8 cellular contexts compared by ENCODE assay signal in genomic region chr9:95509851-95510529, GRCh38. TPM values are rescaled to one million over a fixed set of nuclear protein-coding genes. Genes with fewer than 3 reads are reported as not detected.
DNase-seq lines count a peak whose midpoint lies in the region; ATAC-seq and TF ChIP-seq lines count a peak whose summit lies in the region.

No MANE protein-coding gene starts in this region.

- H3K4me3 ChIP-seq in esophagus squamous epithelium, result peak overlapping the region; percentile 84 to 93 (median 87)
- H3K4me3 ChIP-seq in neutrophil (ENCODE audit: low read depth in 1 of 2, low read length in 1 of 2), result peak overlapping the region; percentile 51 to 57

- 1% methylated on average over 29 of the region's 29 CpGs for WGBS in esophagus squamous epithelium, 2 donors

- H3K9me3 ChIP-seq in esophagus squamous epithelium (no peaks in the 10 kb centered on the region), neutrophil (no peaks in the 10 kb centered on the region)

- ATAC-seq in SK-N-SH treated with all-trans-retinoic acid at 6 μM for 48 hours, result no peak

- peak overlapping the region; percentile 87 to 98 (median 95) for H3K27ac ChIP-seq in esophagus squamous epithelium
- no peak overlapping the region for H3K27ac ChIP-seq in neutrophil

- H3K27me3 Mint-ChIP-seq in activated T-cell treated with anti-CD3 and anti-CD28 coated beads, Interleukin-2, amount 50 U/mL, for 24 hours, result peaks cover 20% of the 10 kb centered on the region

- no peak for DNase-seq in activated T-cell treated with anti-CD3 and anti-CD28 coated beads, Interleukin-2, amount 50 U/mL, for 24 hours
- DNase-seq in activated T-cell treated with anti-CD3 and anti-CD28 coated beads, Interleukin-2, amount 50 U/mL, for 48 hours, result no peak
- DNase-seq in esophagus squamous epithelium (lab: John Stamatoyannopoulos, UW), result no peak
- DNase-seq in putamen (ENCODE audit: low spot score), result no peak
- DNase-seq in activated gamma-delta T cell treated with Interleukin-2 at 50 U/mL for 16 hours, result no peak
- DNase-seq in AG08395 (ENCODE audit: low spot score), result no peak

- H3K4me1 ChIP-seq in esophagus squamous epithelium, result peaks cover 6 to 51% (median 16%) of the 10 kb centered on the region in 3 donors
- peaks cover 32 to 45% of the 10 kb centered on the region in 2 experiments for H3K4me1 ChIP-seq in neutrophil (ENCODE audit: control insufficient read depth in 1 of 2, insufficient read depth in 1 of 2, low read depth in 1 of 2, low read length in 1 of 2)

- H3K27me3 ChIP-seq in esophagus squamous epithelium, result peaks cover 0 to 22% (median 0%) of the 10 kb centered on the region in 4 donors
- H3K27me3 ChIP-seq in neutrophil, result peaks cover 100% of the 10 kb centered on the region

- TF ChIP-seq CTCF in esophagus squamous epithelium (IDR thresholded peaks at IDR 0.05) (no peak), neutrophil (IDR thresholded peaks at IDR 0.05) (no peak)

- peaks cover 53% of the 10 kb centered on the region for H3K4me1 Mint-ChIP-seq in activated T-cell treated with anti-CD3 and anti-CD28 coated beads, Interleukin-2, amount 50 U/mL, for 24 hours (ENCODE audit: low read depth)

- no peaks in the 10 kb centered on the region for H3K9me3 Mint-ChIP-seq in activated T-cell treated with anti-CD3 and anti-CD28 coated beads, Interleukin-2, amount 50 U/mL, for 24 hours

- peak overlapping the region; percentile 89 for H3K27ac Mint-ChIP-seq in activated T-cell treated with anti-CD3 and anti-CD28 coated beads, Interleukin-2, amount 50 U/mL, for 24 hours

- no peaks in the 10 kb centered on the region for H3K36me3 ChIP-seq in esophagus squamous epithelium
- H3K36me3 ChIP-seq in neutrophil, result no peaks in the 10 kb centered on the region

- intact Hi-C loops in esophagus squamous epithelium (cut with DNase I), result no loop called here

- peaks cover 10% of the 10 kb centered on the region for H3K36me3 Mint-ChIP-seq in activated T-cell treated with anti-CD3 and anti-CD28 coated beads, Interleukin-2, amount 50 U/mL, for 24 hours (ENCODE audit: low read depth)

- TF ChIP-seq POLR2A in esophagus squamous epithelium (IDR thresholded peaks at IDR 0.05), result no peak

- peak overlapping the region; percentile 86 for H3K4me3 Mint-ChIP-seq in activated T-cell treated with anti-CD3 and anti-CD28 coated beads, Interleukin-2, amount 50 U/mL, for 24 hours

TF ChIP-seq in SK-N-SH treated with all-trans-retinoic acid at 6 μM for 48 hours, 23 proteins besides CTCF, POLR2A, EP300 and RAD21:
- no peak for TF ChIP-seq ZNF8 (CRISPR knock-in tag; IDR thresholded peaks at IDR 0.05)
- TF ChIP-seq, protein P1, sequence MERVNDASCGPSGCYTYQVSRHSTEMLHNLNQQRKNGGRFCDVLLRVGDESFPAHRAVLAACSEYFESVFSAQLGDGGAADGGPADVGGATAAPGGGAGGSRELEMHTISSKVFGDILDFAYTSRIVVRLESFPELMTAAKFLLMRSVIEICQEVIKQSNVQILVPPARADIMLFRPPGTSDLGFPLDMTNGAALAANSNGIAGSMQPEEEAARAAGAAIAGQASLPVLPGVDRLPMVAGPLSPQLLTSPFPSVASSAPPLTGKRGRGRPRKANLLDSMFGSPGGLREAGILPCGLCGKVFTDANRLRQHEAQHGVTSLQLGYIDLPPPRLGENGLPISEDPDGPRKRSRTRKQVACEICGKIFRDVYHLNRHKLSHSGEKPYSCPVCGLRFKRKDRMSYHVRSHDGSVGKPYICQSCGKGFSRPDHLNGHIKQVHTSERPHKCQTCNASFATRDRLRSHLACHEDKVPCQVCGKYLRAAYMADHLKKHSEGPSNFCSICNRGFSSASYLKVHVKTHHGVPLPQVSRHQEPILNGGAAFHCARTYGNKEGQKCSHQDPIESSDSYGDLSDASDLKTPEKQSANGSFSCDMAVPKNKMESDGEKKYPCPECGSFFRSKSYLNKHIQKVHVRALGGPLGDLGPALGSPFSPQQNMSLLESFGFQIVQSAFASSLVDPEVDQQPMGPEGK (CRISPR knock-in tag; IDR thresholded peaks at IDR 0.05; ENCODE audit: borderline replicate concordance), result peak; percentile 87; the same call in 1 of the 2 replicates
TF ChIP-seq in SK-N-SH treated with all-trans-retinoic acid at 6 μM for 48 hours: peak in this region for 1.

RNA-seq across cellular contexts. Expression of gene PTCH1, which starts 6.8 kb away (rescaled TPM):
- total RNA-seq in esophagus squamous epithelium, result 10 to 100 TPM in 1 of 4 donors, 1 to 10 TPM in 3; 1.9 to 11.6 (median 3.5) TPM
